In the genomic region with DNA sequence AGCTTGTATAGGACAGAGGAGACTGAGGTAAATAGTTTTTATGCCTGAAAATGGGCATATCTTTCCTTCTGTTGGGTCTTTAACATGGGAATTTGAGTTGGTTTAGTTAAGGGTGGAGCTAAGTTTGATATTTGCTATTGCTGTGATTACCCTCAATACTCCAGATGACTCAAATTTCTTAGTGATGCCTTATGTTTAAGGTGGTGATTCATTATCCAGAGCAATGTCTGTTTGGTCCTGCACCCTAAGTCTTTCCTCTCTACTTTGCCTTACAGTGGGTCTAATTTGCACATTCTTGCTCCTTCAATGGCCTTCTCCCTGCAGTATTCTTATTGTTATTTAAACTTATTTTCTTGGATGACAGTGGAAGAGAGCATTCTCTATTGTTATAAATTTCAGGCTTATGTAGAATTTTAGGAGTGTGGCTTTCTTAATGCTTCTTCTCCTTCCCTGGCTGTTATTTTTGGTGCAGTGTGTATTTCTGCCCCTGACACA, we compare ENCODE assay signal across 23 cellular contexts.
"Had no signal": no experiment of that assay in that cellular context is flagged by ENCODE, and none has a peak within 500 bp of the region (broad histone marks: within the 10 kb centered on the region; RNA-seq: fewer than 3 reads in every experiment).

No MANE protein-coding gene starts in this region.

- H3K4me3 ChIP-seq: adrenal gland, neural progenitor cell, ovary, psoas muscle, skin epidermis, transverse colon, uterus had no signal

- ATAC-seq: left cardiac atrium; naive thymus-derived CD4-positive, alpha-beta T cell; psoas muscle; right cardiac atrium had no signal

- H3K36me3 Mint-ChIP-seq: activated naive CD4-positive, alpha-beta T cell treated with anti-CD3 and anti-CD28 coated beads, Interleukin-2, amount 50 U/mL, for 24 hours; naive thymus-derived CD4-positive, alpha-beta T cell; neural progenitor cell had no signal

- H3K4me3 Mint-ChIP-seq: activated naive CD4-positive, alpha-beta T cell treated with anti-CD3 and anti-CD28 coated beads, Interleukin-2, amount 50 U/mL, for 24 hours; naive thymus-derived CD4-positive, alpha-beta T cell; neural progenitor cell; stimulated activated naive CD8-positive, alpha-beta T cell treated with anti-CD3 and anti-CD28 coated beads, Interleukin-15, Interleukin-2, amounts not matched to agents 100 ng/mL and 50 ng/mL, for 24 hours had no signal

- H3K4me2 ChIP-seq: neural progenitor cell had no signal

- DNase-seq: activated CD4-positive, alpha-beta T cell treated with anti-CD3 and anti-CD28 coated beads, Interleukin-2, amount 50 U/mL, for 1 hour; activated CD8-positive, alpha-beta memory T cell treated with anti-CD3 and anti-CD28 coated beads for 24 hours; activated CD8-positive, alpha-beta memory T cell treated with anti-CD3 and anti-CD28 coated beads, Interleukin-2, amount 50 U/mL, for 48 hours; activated gamma-delta T cell; adrenal gland; dermis blood vessel endothelial cell; effector memory CD4-positive, alpha-beta T cell; foreskin melanocyte; glutamatergic neuron; left cardiac atrium; mesendoderm; naive thymus-derived CD4-positive, alpha-beta T cell; ovary; psoas muscle; right cardiac atrium; T1000; transverse colon; uterus had no signal

- H3K27me3 ChIP-seq: adrenal gland, neural progenitor cell, ovary, transverse colon, uterus had no signal

- H3K9ac ChIP-seq: neural progenitor cell had no signal

- H3K36me3 ChIP-seq: adrenal gland, neural progenitor cell, ovary, transverse colon, uterus had no signal

- H2AFZ ChIP-seq: neural progenitor cell had no signal

- FAIRE-seq: endothelial cell of umbilical vein had no signal

- H3K9me3 ChIP-seq: adrenal gland, ovary, psoas muscle, uterus had no signal

- H3K4me1 ChIP-seq: psoas muscle, uterus had no signal

- H3K27ac Mint-ChIP-seq: activated naive CD4-positive, alpha-beta T cell treated with anti-CD3 and anti-CD28 coated beads, Interleukin-2, amount 50 U/mL, for 24 hours; naive thymus-derived CD4-positive, alpha-beta T cell; stimulated activated naive CD8-positive, alpha-beta T cell treated with anti-CD3 and anti-CD28 coated beads, Interleukin-15, Interleukin-2, amounts not matched to agents 100 ng/mL and 50 ng/mL, for 24 hours had no signal

- H3K4me1 Mint-ChIP-seq: activated naive CD4-positive, alpha-beta T cell treated with anti-CD3 and anti-CD28 coated beads, Interleukin-2, amount 50 U/mL, for 24 hours; naive thymus-derived CD4-positive, alpha-beta T cell had no signal

- H3K27ac ChIP-seq: adrenal gland, neural progenitor cell, ovary, psoas muscle, skin epidermis, transverse colon, uterus had no signal
